Comparison of ENCODE assay signal across 4 cellular contexts in the genomic region with DNA sequence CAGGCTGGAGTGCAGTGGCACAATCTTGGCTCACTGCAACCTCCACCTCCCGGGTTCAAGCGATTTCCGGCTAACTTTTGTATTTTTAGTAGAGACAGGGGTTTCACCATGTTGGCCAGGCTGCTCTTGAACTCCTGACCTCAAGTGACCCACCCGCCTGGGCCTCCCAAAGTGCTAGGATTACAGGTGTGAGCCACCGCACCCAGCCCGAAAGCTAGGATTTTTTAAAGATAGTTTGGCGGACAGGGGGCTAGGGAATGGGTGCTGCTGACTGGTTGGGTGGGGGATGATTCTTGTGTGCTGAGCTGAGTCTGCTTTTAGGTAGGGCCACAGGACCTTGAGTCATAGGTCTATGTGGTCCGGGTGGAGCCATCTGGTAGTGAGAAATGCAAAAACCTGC. TPM values are rescaled to one million over a fixed set of nuclear protein-coding genes. Genes with fewer than 3 reads are reported as not detected.
"Had no signal": no experiment of that assay in that cellular context is flagged by ENCODE, and none has a peak within 500 bp of the region (broad histone marks: within the 10 kb centered on the region; RNA-seq: fewer than 3 reads in every experiment).

No MANE protein-coding gene starts in this region.

RNA-seq across cellular contexts. Expression of a gene that starts 9.9 kb away (rescaled TPM):
- total RNA-seq: dermis blood vessel endothelial cell, lung microvascular endothelial cell had no signal

RNA-seq across cellular contexts. Expression of a gene that starts 36.5 kb away (rescaled TPM):
- total RNA-seq: posterior vena cava, right atrium auricular region had no signal
